In genomic region chr19:495440-496332, GRCh38 we compare ENCODE assay signal across 8 cellular contexts. TPM values are rescaled to one million over a fixed set of nuclear protein-coding genes. Genes with fewer than 3 reads are reported as not detected.
DNase-seq lines count a peak whose midpoint lies in the region; ATAC-seq and TF ChIP-seq lines count a peak whose summit lies in the region.
"Had no signal": no experiment of that assay in that cellular context is flagged by ENCODE, and none has a peak within 500 bp of the region (broad histone marks: within the 10 kb centered on the region; RNA-seq: fewer than 3 reads in every experiment).

No MANE protein-coding gene starts in this region.

- DNase-seq in GM12864 (ENCODE audit: low read depth) = no peak
- DNase-seq in NCI-H1694 treated with DMSO at 0.1 percent for 48 hours (lab: John Stamatoyannopoulos, UW) = peak; percentile 16
- peak; percentile 56 for DNase-seq in activated naive CD4-positive, alpha-beta T cell treated with anti-CD3 and anti-CD28 coated beads for 36 hours
- DNase-seq in iPS DF 6.9 (ENCODE audit: low read depth, low spot score) = no peak
- DNase-seq in stimulated activated CD8-positive, alpha-beta memory T cell treated with anti-CD3 and anti-CD28 coated beads, Interleukin-4, amount 100 ng/mL, for 48 hours = peak; percentile 76
- DNase-seq in LoVo (ENCODE audit: low spot score) = no peak

- no peak overlapping the region for H3K27ac ChIP-seq in iPS DF 6.9 (ENCODE audit: low read length)

- H3K4me3 Mint-ChIP-seq in activated naive CD4-positive, alpha-beta T cell treated with anti-CD3 and anti-CD28 coated beads for 36 hours = no peak overlapping the region

- intact Hi-C loops in activated naive CD4-positive, alpha-beta T cell treated with anti-CD3 and anti-CD28 coated beads for 36 hours (cut with micrococcal nuclease) = no loop called here

- no peaks in the 10 kb centered on the region for H3K36me3 Mint-ChIP-seq in activated naive CD4-positive, alpha-beta T cell treated with anti-CD3 and anti-CD28 coated beads for 36 hours (ENCODE audit: low read depth)

- H3K27me3 Mint-ChIP-seq in activated naive CD4-positive, alpha-beta T cell treated with anti-CD3 and anti-CD28 coated beads for 36 hours (ENCODE audit: low read depth) = peaks cover 20% of the 10 kb centered on the region

- no peak overlapping the region for H3K27ac Mint-ChIP-seq in activated naive CD4-positive, alpha-beta T cell treated with anti-CD3 and anti-CD28 coated beads for 36 hours

- ATAC-seq in GM19351 (IDR thresholded peaks at IDR 0.05; ENCODE audit: unreplicated experiment) = no peak

- no peaks in the 10 kb centered on the region for H3K36me3 ChIP-seq in iPS DF 6.9 (ENCODE audit: control insufficient read depth, insufficient read depth, low read length)

- peaks cover 11% of the 10 kb centered on the region; the same call in 1 of the 2 replicates for H3K27me3 ChIP-seq in iPS DF 6.9 (ENCODE audit: control insufficient read depth, insufficient read depth, low read length)

- no CpG with 5 or more reads among the region's 45 CpGs for WGBS in iPS DF 6.9 (ENCODE audit: insufficient coverage, insufficient read length)

- peaks cover 1% of the 10 kb centered on the region for H3K9me3 Mint-ChIP-seq in activated naive CD4-positive, alpha-beta T cell treated with anti-CD3 and anti-CD28 coated beads for 36 hours

- CTCF ChIA-PET in activated naive CD4-positive, alpha-beta T cell treated with anti-CD3 and anti-CD28 coated beads for 36 hours (lab: Charles Lee) = interaction anchor here (0.5 to 1.3 kb wide), 6 partner anchors 10 to 158 kb away, joined by 3 to 10 read pairs (median 3); partner anchors contain the start of gene TPGS1

- peaks cover 9% of the 10 kb centered on the region for H3K4me1 Mint-ChIP-seq in activated naive CD4-positive, alpha-beta T cell treated with anti-CD3 and anti-CD28 coated beads for 36 hours (ENCODE audit: low read depth)

- H3K4me1 ChIP-seq in iPS DF 6.9 (ENCODE audit: control insufficient read depth, insufficient read depth, low read length) = peaks cover 6% of the 10 kb centered on the region

- peak; percentile 75 for TF ChIP-seq CTCF in GM12864 (IDR thresholded peaks at IDR 0.05; ENCODE audit: low read depth, low read length, missing control alignments)

- no peaks in the 10 kb centered on the region for H3K9me3 ChIP-seq in iPS DF 6.9 (ENCODE audit: control insufficient read depth, insufficient read depth, low read length)

- H3K4me3 ChIP-seq in GM12864 (ENCODE audit: low read depth, low read length) (no peak overlapping the region), iPS DF 6.9 (ENCODE audit: low read length) (peak overlapping the region; percentile 21; the same call in 1 of the 2 replicates)

RNA-seq across cellular contexts. Expression of gene MADCAM1, which starts 0.6 kb away (rescaled TPM):
- under 1 TPM; 0.24 to 0.37 TPM for total RNA-seq in activated naive CD4-positive, alpha-beta T cell treated with anti-CD3 and anti-CD28 coated beads for 36 hours

RNA-seq across cellular contexts. Expression of gene TPGS1, which starts 11.6 kb away (rescaled TPM):
- 1 to 10 TPM; 4.2 to 5.1 TPM for total RNA-seq in activated naive CD4-positive, alpha-beta T cell treated with anti-CD3 and anti-CD28 coated beads for 36 hours

RNA-seq across cellular contexts. Expression of gene SHC2, which starts 34.9 kb away (rescaled TPM):
- total RNA-seq in activated naive CD4-positive, alpha-beta T cell treated with anti-CD3 and anti-CD28 coated beads for 36 hours = not detected
- total RNA-seq: activated CD8-positive, alpha-beta memory T cell treated with anti-CD3 and anti-CD28 coated beads for 36 hours had no signal

RNA-seq across cellular contexts. Expression of gene CDC34, which starts 35.9 kb away (rescaled TPM):
- total RNA-seq in activated naive CD4-positive, alpha-beta T cell treated with anti-CD3 and anti-CD28 coated beads for 36 hours = 10 to 100 TPM; 42.1 to 42.5 TPM

RNA-seq across cellular contexts. Expression of gene GZMM, which starts 48.2 kb away (rescaled TPM):
- total RNA-seq in activated naive CD4-positive, alpha-beta T cell treated with anti-CD3 and anti-CD28 coated beads for 36 hours = 10 to 100 TPM; 20.7 TPM

Comparison
In these comparisons a context has a peak if more than half of its experiments do, and no peak if none do; other contexts are left out.
1. DNase-seq: peak in NCI-H1694 treated with DMSO at 0.1 percent for 48 hours (single experiment), activated naive CD4-positive, alpha-beta T cell treated with anti-CD3 and anti-CD28 coated beads for 36 hours (single experiment) and stimulated activated CD8-positive, alpha-beta memory T cell treated with anti-CD3 and anti-CD28 coated beads, Interleukin-4, amount 100 ng/mL, for 48 hours (single experiment); none in GM12864 (single experiment), iPS DF 6.9 (single experiment) and LoVo (single experiment).